Comparison of ENCODE assay signal across 19 cellular contexts in genomic region chr16:48113471-48113870, GRCh38. TPM values are rescaled to one million over a fixed set of nuclear protein-coding genes. Genes with fewer than 3 reads are reported as not detected.
A peak's percentile ranks its signal among the peaks of the same experiment; 100 is the strongest.
DNase-seq lines count a peak whose midpoint lies in the region; ATAC-seq, FAIRE-seq and TF ChIP-seq lines count a peak whose summit lies in the region.
"Had no signal": no experiment of that assay in that cellular context is flagged by ENCODE, and none has a peak within 500 bp of the region (broad histone marks: within the 10 kb centered on the region; RNA-seq: fewer than 3 reads in every experiment).

No MANE protein-coding gene starts in this region.

- CTCF ChIA-PET in AG04450 (lab: Charles Lee): interaction anchor here (1.3 to 1.4 kb wide), 2 partner anchors 51 to 972 kb away, joined by 5 read pairs; no protein-coding TSS in a partner anchor

- 0 out of 2 replicates have a peak, but pooled peaks have one; percentile 8 for TF ChIP-seq CTCF in AG04450 (IDR thresholded peaks at IDR 0.05; ENCODE audit: low read depth, low read length)

- H3K27ac ChIP-seq in AG04450 (ENCODE audit: low read depth, low read length): no peak overlapping the region
- no peak overlapping the region for H3K27ac ChIP-seq in effector memory CD4-positive, alpha-beta T cell (ENCODE audit: insufficient read depth, low read length, poor library complexity, severe bottlenecking)

- H3K4me1 ChIP-seq in effector memory CD4-positive, alpha-beta T cell (ENCODE audit: control insufficient read depth, insufficient read depth, low read length, poor library complexity, severe bottlenecking): no peaks in the 10 kb centered on the region

- no peak for ATAC-seq in GM18909 (IDR thresholded peaks at IDR 0.05; ENCODE audit: poor library complexity, unreplicated experiment)
- ATAC-seq: stimulated activated naive CD8-positive, alpha-beta T cell treated with anti-CD3 and anti-CD28 coated beads, Interleukin-15, Interleukin-2, amounts not matched to agents 100 U/mL and 50 U/mL, for 24 hours had no signal

- no peaks in the 10 kb centered on the region; the same call in 1 of the 2 replicates for H3K9me3 ChIP-seq in AG04450 (ENCODE audit: control insufficient read depth, insufficient read depth, low read length)
- no peaks in the 10 kb centered on the region for H3K9me3 ChIP-seq in effector memory CD4-positive, alpha-beta T cell (ENCODE audit: control insufficient read depth, low read length)

- POLR2A ChIA-PET in AG04450 (lab: Yijun Ruan, JAX): no interaction called here

- H3K36me3 ChIP-seq in H7 (replicated peaks; ENCODE audit: control insufficient read depth, insufficient read depth, low read length): no peaks in the 10 kb centered on the region
- H3K36me3 ChIP-seq in effector memory CD4-positive, alpha-beta T cell (ENCODE audit: control insufficient read depth, insufficient read depth, low read length): no peaks in the 10 kb centered on the region

- FAIRE-seq in H54 (lab: Jason Lieb, UNC): no peak
- FAIRE-seq: kidney had no signal

- H3K4me3 ChIP-seq in AG04450 (ENCODE audit: low read depth, low read length): no peak overlapping the region
- no peak overlapping the region for H3K4me3 ChIP-seq in H7 (ENCODE audit: insufficient read depth, low read depth, low read length)
- no peak overlapping the region for H3K4me3 ChIP-seq in effector memory CD4-positive, alpha-beta T cell (ENCODE audit: insufficient read depth, low read depth, low read length, poor library complexity, severe bottlenecking)

- no peak for TF ChIP-seq POLR2A in H54 (IDR thresholded peaks at IDR 0.05; ENCODE audit: low read depth, low read length)

- H3K27me3 ChIP-seq in AG04450 (ENCODE audit: control insufficient read depth, insufficient read depth, low read length) (peaks cover 8% of the 10 kb centered on the region), H7 (ENCODE audit: control insufficient read depth, insufficient read depth, low read length) (no peaks in the 10 kb centered on the region)
- no peaks in the 10 kb centered on the region for H3K27me3 ChIP-seq in effector memory CD4-positive, alpha-beta T cell (replicated peaks; ENCODE audit: control insufficient read depth, insufficient read depth, low read length, poor library complexity, severe bottlenecking)

- no peak for DNase-seq in AG04450 (ENCODE audit: low read depth, low spot score)
- peak; percentile 51 for DNase-seq in H7
- peak; percentile 9 for DNase-seq in SW480 (ENCODE audit: low spot score)
- DNase-seq in islet precursor cell: peak; percentile 63
- DNase-seq in effector memory CD4-positive, alpha-beta T cell: no peak
- DNase-seq in UCSD-AML1 (lab: John Stamatoyannopoulos, UW; ENCODE audit: unreplicated experiment): no peak
- no peak for DNase-seq in H54 (ENCODE audit: insufficient read length, low spot score)
- DNase-seq: activated CD4-positive, alpha-beta T cell treated with anti-CD3 and anti-CD28 coated beads for 48 hours; activated T-cell treated with anti-CD3 and anti-CD28 coated beads, Interleukin-2, amount 50 U/mL, for 48 hours; amniotic stem cell; C1 segment of cervical spinal cord; kidney; NCI-H1694; stimulated activated naive CD8-positive, alpha-beta T cell treated with anti-CD3 and anti-CD28 coated beads, Interleukin-15, Interleukin-2, amounts not matched to agents 100 U/mL and 50 U/mL, for 24 hours had no signal

RNA-seq across cellular contexts. Expression of gene ABCC12, which starts 42.3 kb away (rescaled TPM):
- not detected in 2 replicates for polyA plus RNA-seq in AG04450 (2011; rRNA removed)
- not detected in 2 replicates for polyA minus RNA-seq in AG04450 (2011; rRNA and poly(A)+ RNA removed)
- not detected in 2 replicates for total RNA-seq in H7 (2014; rRNA removed; shearing (Covaris generic))
- total RNA-seq: dermis microvascular lymphatic vessel endothelial cell, fibroblast of villous mesenchyme, G401, kidney, renal cortical epithelial cell had no signal

Comparison
In these comparisons a context has a peak if more than half of its experiments do, and no peak if none do; other contexts are left out.
1. DNase-seq: peak in H7 (single experiment), SW480 (single experiment) and islet precursor cell (single experiment); none in AG04450 (single experiment), effector memory CD4-positive, alpha-beta T cell (0 of 3), UCSD-AML1 (single experiment) and H54 (single experiment).